In the genomic region with DNA sequence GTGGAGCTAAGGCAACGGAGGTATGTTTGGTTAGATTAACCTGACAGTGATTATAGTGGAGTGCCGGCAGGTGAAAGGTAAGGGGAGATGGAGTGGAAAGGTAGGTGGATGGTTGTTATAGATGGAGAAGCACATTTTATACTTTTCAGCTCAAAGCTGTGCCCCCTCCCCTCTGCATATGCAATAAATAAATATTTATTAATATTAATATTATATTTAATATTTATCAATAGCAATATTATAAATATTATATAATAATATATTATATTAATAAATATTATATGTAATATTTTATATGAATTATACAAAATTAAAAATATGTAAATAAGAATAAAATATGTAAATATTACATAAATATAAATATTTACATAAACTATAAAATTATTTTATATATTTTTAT, we compare ENCODE assay signal across 32 cellular contexts.
"Had no signal": no experiment of that assay in that cellular context is flagged by ENCODE, and none has a peak within 500 bp of the region (broad histone marks: within the 10 kb centered on the region; RNA-seq: fewer than 3 reads in every experiment).

No MANE protein-coding gene starts in this region.

- H3K36me3 Mint-ChIP-seq: activated CD4-positive, alpha-beta memory T cell treated with anti-CD3 and anti-CD28 coated beads for 36 hours; activated naive CD8-positive, alpha-beta T cell had no signal

- H3K36me3 ChIP-seq: brain microvascular endothelial cell, colonic mucosa, esophagus squamous epithelium, gastrocnemius medialis, heart right ventricle had no signal

- FAIRE-seq: astrocyte, bronchial epithelial cell, endothelial cell of umbilical vein had no signal

- H3K27me3 ChIP-seq: brain microvascular endothelial cell, colonic mucosa, gastrocnemius medialis had no signal

- H3K4me3 ChIP-seq: colonic mucosa, esophagus squamous epithelium, gastrocnemius medialis, heart right ventricle, hepatocyte had no signal

- H3K27ac Mint-ChIP-seq: activated B cell treated with CpG ODN at 0.5 μM for 24 hours; activated CD4-positive, alpha-beta memory T cell treated with anti-CD3 and anti-CD28 coated beads for 36 hours; activated naive CD8-positive, alpha-beta T cell; activated T-cell treated with anti-CD3 and anti-CD28 coated beads, Interleukin-2, amount 50 U/mL, for 24 hours; activated T-helper 17 cell treated with anti-CD3 and anti-CD28 coated beads, Interleukin-2, amount 50 U/mL, for 72 hours; T-helper 17 cell; T-helper 2 cell treated with Interferon-gamma antibody and Interleukin-4, amounts not matched to agents 5 μg/mL and 100 μg/mL, for 36 hours had no signal

- H2AFZ ChIP-seq: hepatocyte had no signal

- H3K4me1 Mint-ChIP-seq: activated B cell treated with CpG ODN at 0.5 μM for 24 hours; activated T-helper 17 cell treated with anti-CD3 and anti-CD28 coated beads, Interleukin-2, amount 50 U/mL, for 72 hours; T-helper 17 cell had no signal

- DNase-seq: activated B cell treated with CpG ODN at 0.5 μM for 24 hours; activated CD4-positive, alpha-beta memory T cell treated with anti-CD3 and anti-CD28 coated beads for 36 hours; activated CD4-positive, alpha-beta T cell treated with anti-CD3 and anti-CD28 coated beads for 48 hours; activated CD4-positive, alpha-beta T cell treated with anti-CD3 and anti-CD28 coated beads, Interleukin-2, amount 50 U/mL, for 1 hour; activated CD8-positive, alpha-beta memory T cell treated with anti-CD3 and anti-CD28 coated beads, Interleukin-2, amount 50 U/mL, for 48 hours; activated effector memory CD4-positive, alpha-beta T cell treated with Interleukin-2 at 50 U/mL for 16 hours; activated gamma-delta T cell treated with Interleukin-2 at 50 U/mL for 16 hours; activated naive CD4-positive, alpha-beta T cell treated with anti-CD3 and anti-CD28 coated beads, Interleukin-2, amount 50 U/mL, for 16 hours; activated naive CD4-positive, alpha-beta T cell treated with Interleukin-2 at 50 U/mL for 16 hours; activated T-cell treated with anti-CD3 and anti-CD28 coated beads for 4 hours; activated T-cell treated with anti-CD3 and anti-CD28 coated beads, Interleukin-2, amount 50 U/mL, for 24 hours; amniotic stem cell; anterior cingulate cortex; brain microvascular endothelial cell; colonic mucosa; effector CD8-positive, alpha-beta T cell; esophagus squamous epithelium; gastrocnemius medialis; heart right ventricle; T-helper 1 cell; T-helper 17 cell; T1000 had no signal

- H3K9me3 Mint-ChIP-seq: activated B cell treated with CpG ODN at 0.5 μM for 24 hours; activated CD4-positive, alpha-beta memory T cell treated with anti-CD3 and anti-CD28 coated beads for 36 hours; activated T-cell treated with anti-CD3 and anti-CD28 coated beads, Interleukin-2, amount 50 U/mL, for 24 hours; activated T-helper 17 cell treated with anti-CD3 and anti-CD28 coated beads, Interleukin-2, amount 50 U/mL, for 72 hours; T-helper 2 cell treated with Interferon-gamma antibody and Interleukin-4, amounts not matched to agents 5 μg/mL and 100 μg/mL, for 36 hours had no signal

- ATAC-seq: activated CD4-positive, CD25-positive, alpha-beta regulatory T cell treated with anti-CD3 and anti-CD28 coated beads, Interleukin-2, amount 50 U/mL, for 24 hours; activated T-helper 17 cell treated with anti-CD3 and anti-CD28 coated beads, Interleukin-2, amount 50 U/mL, for 72 hours; gastrocnemius medialis; heart right ventricle; T-helper 17 cell had no signal

- H3K9me3 ChIP-seq: colonic mucosa, esophagus squamous epithelium, gastrocnemius medialis, heart right ventricle had no signal

- H3K4me2 ChIP-seq: hepatocyte had no signal

- H3K4me1 ChIP-seq: colonic mucosa, esophagus squamous epithelium, gastrocnemius medialis, heart right ventricle had no signal

- H3K4me3 Mint-ChIP-seq: activated B cell treated with CpG ODN at 0.5 μM for 24 hours; activated CD4-positive, alpha-beta memory T cell treated with anti-CD3 and anti-CD28 coated beads for 36 hours; activated naive CD8-positive, alpha-beta T cell; activated T-cell treated with anti-CD3 and anti-CD28 coated beads, Interleukin-2, amount 50 U/mL, for 24 hours; activated T-helper 17 cell treated with anti-CD3 and anti-CD28 coated beads, Interleukin-2, amount 50 U/mL, for 72 hours; T-helper 17 cell; T-helper 2 cell treated with Interferon-gamma antibody and Interleukin-4, amounts not matched to agents 5 μg/mL and 100 μg/mL, for 36 hours had no signal

- H3K79me2 ChIP-seq: hepatocyte had no signal

- H3K27ac ChIP-seq: brain microvascular endothelial cell, colonic mucosa, epithelial cell of prostate, esophagus squamous epithelium, gastrocnemius medialis, heart right ventricle, hepatocyte, VCaP had no signal
